Comparison of ENCODE assay signal across 11 cellular contexts in the genomic region with DNA sequence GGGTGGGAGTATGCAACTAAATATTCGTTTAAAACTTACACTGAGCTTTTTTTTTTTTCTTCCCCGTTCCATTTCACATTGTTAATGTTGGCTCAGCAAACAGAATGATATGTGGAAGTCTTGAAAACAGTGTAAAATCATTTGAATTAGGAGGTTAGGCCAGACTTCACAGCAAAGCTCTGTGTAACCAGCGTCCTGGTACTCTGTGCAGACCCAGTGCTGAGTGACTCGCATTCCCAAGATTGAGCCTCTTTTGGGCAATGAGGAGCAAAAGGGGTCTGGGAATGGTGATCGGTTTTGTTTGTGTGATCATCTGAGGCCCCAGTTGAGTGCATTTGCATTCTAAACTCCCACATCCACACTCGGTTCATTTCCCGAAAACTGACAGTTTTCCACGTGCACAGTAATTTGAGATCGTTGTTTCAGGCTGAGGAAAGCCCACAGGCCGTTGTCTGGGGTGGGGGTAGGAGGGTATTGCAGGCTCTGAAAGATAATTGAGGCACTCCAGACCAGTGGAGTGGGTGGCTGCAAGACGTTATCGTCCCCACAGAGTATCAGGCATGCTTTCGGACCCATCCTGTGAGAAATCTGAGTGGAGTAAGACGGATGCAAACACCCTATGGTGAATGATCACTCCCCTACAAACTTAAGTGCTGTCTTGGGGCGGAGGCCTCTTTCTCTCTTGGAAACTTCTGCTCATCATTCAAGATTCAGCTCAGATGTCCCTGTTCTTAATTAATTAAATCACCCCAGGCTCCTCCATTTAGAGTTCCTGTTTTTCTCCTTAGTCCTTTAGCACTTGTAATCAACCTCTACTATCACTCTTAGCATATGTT.
DNase-seq lines count a peak whose midpoint lies in the region; ATAC-seq and TF ChIP-seq lines count a peak whose summit lies in the region.
"Had no signal": no experiment of that assay in that cellular context is flagged by ENCODE, and none has a peak within 500 bp of the region (broad histone marks: within the 10 kb centered on the region; RNA-seq: fewer than 3 reads in every experiment).

No MANE protein-coding gene starts in this region.

- CTCF ChIA-PET in naive thymus-derived CD4-positive, alpha-beta T cell (lab: Charles Lee), result interaction anchor here (0.6 kb wide), 1 partner anchor 802 kb away, joined by 3 read pairs; a partner anchor contains a TSS

- H3K4me3 Mint-ChIP-seq in naive thymus-derived CD4-positive, alpha-beta T cell, result no peak overlapping the region

- H3K4me1 ChIP-seq in psoas muscle, result peaks cover 100% of the 10 kb centered on the region
- H3K4me1 ChIP-seq in naive thymus-derived CD4-positive, alpha-beta T cell (ENCODE audit: control insufficient read depth in 2 of 2, insufficient read depth in 2 of 2, low read length in 2 of 2), result peaks cover 4 to 14% of the 10 kb centered on the region in 2 donors

- peak overlapping the region; percentile 27 for H3K4me3 ChIP-seq in psoas muscle
- no peak overlapping the region for H3K4me3 ChIP-seq in naive thymus-derived CD4-positive, alpha-beta T cell (ENCODE audit: low read length)

- peak overlapping the region; percentile 91 for H3K27ac ChIP-seq in psoas muscle
- no peak overlapping the region for H3K27ac ChIP-seq in naive thymus-derived CD4-positive, alpha-beta T cell (ENCODE audit: low read depth, low read length)

- intact Hi-C loops in Right ventricle myocardium superior (cut with DNase I), result no loop called here
- intact Hi-C loops in psoas muscle (cut with DNase I), result loop anchor here in 1 of 2 donors (2.0 kb wide), 1 partner anchor 16 kb away; no protein-coding TSS in a partner anchor
- intact Hi-C loops in naive thymus-derived CD4-positive, alpha-beta T cell (cut with micrococcal nuclease), result loop anchor here in 1 of 2 donors (2.0 kb wide), 1 partner anchor 18 kb away; no protein-coding TSS in a partner anchor

- H3K9me3 ChIP-seq in psoas muscle, result no peaks in the 10 kb centered on the region
- no peaks in the 10 kb centered on the region for H3K9me3 ChIP-seq in naive thymus-derived CD4-positive, alpha-beta T cell (ENCODE audit: control insufficient read depth in 2 of 3, low read length in 3 of 3)

- no peaks in the 10 kb centered on the region for H3K27me3 Mint-ChIP-seq in naive thymus-derived CD4-positive, alpha-beta T cell

- peaks cover 17 to 30% (median 24%) of the 10 kb centered on the region in 7 donors for H3K4me1 Mint-ChIP-seq in naive thymus-derived CD4-positive, alpha-beta T cell

- H3K27ac Mint-ChIP-seq in naive thymus-derived CD4-positive, alpha-beta T cell, result no peak overlapping the region

- DNase-seq in ELF-1 (ENCODE audit: low read depth, low spot score) (peak; percentile 60), UCSD-AML1 (lab: John Stamatoyannopoulos, UW; ENCODE audit: unreplicated experiment) (peak; percentile 27), Right ventricle myocardium superior (no peak), psoas muscle (no peak), GM19238 (ENCODE audit: insufficient read length, low spot score) (no peak)
- DNase-seq in naive thymus-derived CD4-positive, alpha-beta T cell, result no peak
- DNase-seq: activated naive CD4-positive, alpha-beta T cell treated with Interleukin-2 at 50 U/mL for 16 hours; NCI-H1694; T-helper 2 cell had no signal

- TF ChIP-seq CTCF in psoas muscle (IDR thresholded peaks at IDR 0.05), result no peak

- H3K36me3 Mint-ChIP-seq in naive thymus-derived CD4-positive, alpha-beta T cell, result peaks cover 0 to 11% (median 0%) of the 10 kb centered on the region in 5 donors

- WGBS in psoas muscle, 3 donors, result 15 to 35% (median 21%) methylated on average over 15 of the region's 15 CpGs

- no peaks in the 10 kb centered on the region for H3K9me3 Mint-ChIP-seq in naive thymus-derived CD4-positive, alpha-beta T cell

- POLR2A ChIA-PET in naive thymus-derived CD4-positive, alpha-beta T cell (lab: Charles Lee), result no interaction called here

- H3K36me3 ChIP-seq in psoas muscle (ENCODE audit: insufficient read depth in 1 of 2, low read depth in 1 of 2), result no peaks in the 10 kb centered on the region
- H3K36me3 ChIP-seq in naive thymus-derived CD4-positive, alpha-beta T cell (ENCODE audit: control insufficient read depth in 2 of 3, insufficient read depth in 3 of 3, low read length in 3 of 3), result no peaks in the 10 kb centered on the region

- H3K27me3 ChIP-seq in psoas muscle (ENCODE audit: insufficient read depth in 3 of 3, low read length in 2 of 3), result no peaks in the 10 kb centered on the region
- no peaks in the 10 kb centered on the region for H3K27me3 ChIP-seq in naive thymus-derived CD4-positive, alpha-beta T cell (ENCODE audit: control insufficient read depth in 2 of 2, insufficient read depth in 2 of 2, low read length in 2 of 2)

- peak; percentile 4 for ATAC-seq in Right ventricle myocardium superior (ENCODE audit: poor library complexity)
- peak in 1 of 4 donors; percentile 16 for ATAC-seq in psoas muscle
- ATAC-seq in naive thymus-derived CD4-positive, alpha-beta T cell, result no peak
- ATAC-seq in GM21825 (IDR thresholded peaks at IDR 0.05; ENCODE audit: unreplicated experiment), result no peak
- no peak for ATAC-seq in HG02763 (IDR thresholded peaks at IDR 0.05; ENCODE audit: unreplicated experiment)

Comparison
In these comparisons a context has a peak if more than half of its experiments do, and no peak if none do; other contexts are left out.
1. DNase-seq: peak in ELF-1 (single experiment) and UCSD-AML1 (single experiment); none in Right ventricle myocardium superior (single experiment), psoas muscle (0 of 2), naive thymus-derived CD4-positive, alpha-beta T cell (0 of 9) and GM19238 (single experiment).